In genomic region chr6:3258720-3259490, GRCh38 we compare ENCODE assay signal across 1 cellular context.
TF ChIP-seq lines count a peak whose summit lies in the region.

Gene PSMG4 (plus strand): TSS chr6:3258947. CDS start chr6:3259023, 76 bp downstream.

TF ChIP-seq in HepG2, 621 proteins besides CTCF, POLR2A, EP300 and RAD21 (continued from another document and continues in another):
- TF ChIP-seq, protein P1, sequence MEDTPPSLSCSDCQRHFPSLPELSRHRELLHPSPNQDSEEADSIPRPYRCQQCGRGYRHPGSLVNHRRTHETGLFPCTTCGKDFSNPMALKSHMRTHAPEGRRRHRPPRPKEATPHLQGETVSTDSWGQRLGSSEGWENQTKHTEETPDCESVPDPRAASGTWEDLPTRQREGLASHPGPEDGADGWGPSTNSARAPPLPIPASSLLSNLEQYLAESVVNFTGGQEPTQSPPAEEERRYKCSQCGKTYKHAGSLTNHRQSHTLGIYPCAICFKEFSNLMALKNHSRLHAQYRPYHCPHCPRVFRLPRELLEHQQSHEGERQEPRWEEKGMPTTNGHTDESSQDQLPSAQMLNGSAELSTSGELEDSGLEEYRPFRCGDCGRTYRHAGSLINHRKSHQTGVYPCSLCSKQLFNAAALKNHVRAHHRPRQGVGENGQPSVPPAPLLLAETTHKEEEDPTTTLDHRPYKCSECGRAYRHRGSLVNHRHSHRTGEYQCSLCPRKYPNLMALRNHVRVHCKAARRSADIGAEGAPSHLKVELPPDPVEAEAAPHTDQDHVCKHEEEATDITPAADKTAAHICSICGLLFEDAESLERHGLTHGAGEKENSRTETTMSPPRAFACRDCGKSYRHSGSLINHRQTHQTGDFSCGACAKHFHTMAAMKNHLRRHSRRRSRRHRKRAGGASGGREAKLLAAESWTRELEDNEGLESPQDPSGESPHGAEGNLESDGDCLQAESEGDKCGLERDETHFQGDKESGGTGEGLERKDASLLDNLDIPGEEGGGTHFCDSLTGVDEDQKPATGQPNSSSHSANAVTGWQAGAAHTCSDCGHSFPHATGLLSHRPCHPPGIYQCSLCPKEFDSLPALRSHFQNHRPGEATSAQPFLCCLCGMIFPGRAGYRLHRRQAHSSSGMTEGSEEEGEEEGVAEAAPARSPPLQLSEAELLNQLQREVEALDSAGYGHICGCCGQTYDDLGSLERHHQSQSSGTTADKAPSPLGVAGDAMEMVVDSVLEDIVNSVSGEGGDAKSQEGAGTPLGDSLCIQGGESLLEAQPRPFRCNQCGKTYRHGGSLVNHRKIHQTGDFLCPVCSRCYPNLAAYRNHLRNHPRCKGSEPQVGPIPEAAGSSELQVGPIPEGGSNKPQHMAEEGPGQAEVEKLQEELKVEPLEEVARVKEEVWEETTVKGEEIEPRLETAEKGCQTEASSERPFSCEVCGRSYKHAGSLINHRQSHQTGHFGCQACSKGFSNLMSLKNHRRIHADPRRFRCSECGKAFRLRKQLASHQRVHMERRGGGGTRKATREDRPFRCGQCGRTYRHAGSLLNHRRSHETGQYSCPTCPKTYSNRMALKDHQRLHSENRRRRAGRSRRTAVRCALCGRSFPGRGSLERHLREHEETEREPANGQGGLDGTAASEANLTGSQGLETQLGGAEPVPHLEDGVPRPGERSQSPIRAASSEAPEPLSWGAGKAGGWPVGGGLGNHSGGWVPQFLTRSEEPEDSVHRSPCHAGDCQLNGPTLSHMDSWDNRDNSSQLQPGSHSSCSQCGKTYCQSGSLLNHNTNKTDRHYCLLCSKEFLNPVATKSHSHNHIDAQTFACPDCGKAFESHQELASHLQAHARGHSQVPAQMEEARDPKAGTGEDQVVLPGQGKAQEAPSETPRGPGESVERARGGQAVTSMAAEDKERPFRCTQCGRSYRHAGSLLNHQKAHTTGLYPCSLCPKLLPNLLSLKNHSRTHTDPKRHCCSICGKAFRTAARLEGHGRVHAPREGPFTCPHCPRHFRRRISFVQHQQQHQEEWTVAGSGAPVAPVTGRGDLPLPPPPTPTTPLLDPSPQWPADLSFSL (CRISPR knock-in tag; IDR thresholded peaks at IDR 0.05): no peak
- peak; percentile 91 for TF ChIP-seq ZNF205 (CRISPR knock-in tag; IDR thresholded peaks at IDR 0.05)
- TF ChIP-seq GLMP (CRISPR knock-in tag; IDR thresholded peaks at IDR 0.05; ENCODE audit: borderline replicate concordance): peak; percentile 49; the same call in 1 of the 2 replicates
- TF ChIP-seq XBP1 (CRISPR knock-in tag; IDR thresholded peaks at IDR 0.05): 0 out of 2 replicates have a peak, but pooled peaks have one; percentile 39
- TF ChIP-seq HNRNPK (IDR thresholded peaks at IDR 0.05; ENCODE audit: low read depth, low read length, poor library complexity, severe bottlenecking): peak; percentile 93
- TF ChIP-seq, protein P2, sequence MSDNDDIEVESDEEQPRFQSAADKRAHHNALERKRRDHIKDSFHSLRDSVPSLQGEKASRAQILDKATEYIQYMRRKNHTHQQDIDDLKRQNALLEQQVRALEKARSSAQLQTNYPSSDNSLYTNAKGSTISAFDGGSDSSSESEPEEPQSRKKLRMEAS (IDR thresholded peaks at IDR 0.05): peak; percentile 97
- peak; percentile 17; the same call in 1 of the 2 replicates for TF ChIP-seq TEAD2 (CRISPR knock-in tag; IDR thresholded peaks at IDR 0.05)
- peak; percentile 95 for TF ChIP-seq ARID4A (CRISPR knock-in tag; IDR thresholded peaks at IDR 0.05; ENCODE audit: borderline replicate concordance)
- no peak for TF ChIP-seq SNAPC4 (CRISPR knock-in tag; IDR thresholded peaks at IDR 0.05)
- TF ChIP-seq SMAD1 (CRISPR knock-in tag; IDR thresholded peaks at IDR 0.05; ENCODE audit: borderline replicate concordance, low read depth): peak; percentile 80; the same call in 1 of the 2 replicates
- TF ChIP-seq, protein P3, sequence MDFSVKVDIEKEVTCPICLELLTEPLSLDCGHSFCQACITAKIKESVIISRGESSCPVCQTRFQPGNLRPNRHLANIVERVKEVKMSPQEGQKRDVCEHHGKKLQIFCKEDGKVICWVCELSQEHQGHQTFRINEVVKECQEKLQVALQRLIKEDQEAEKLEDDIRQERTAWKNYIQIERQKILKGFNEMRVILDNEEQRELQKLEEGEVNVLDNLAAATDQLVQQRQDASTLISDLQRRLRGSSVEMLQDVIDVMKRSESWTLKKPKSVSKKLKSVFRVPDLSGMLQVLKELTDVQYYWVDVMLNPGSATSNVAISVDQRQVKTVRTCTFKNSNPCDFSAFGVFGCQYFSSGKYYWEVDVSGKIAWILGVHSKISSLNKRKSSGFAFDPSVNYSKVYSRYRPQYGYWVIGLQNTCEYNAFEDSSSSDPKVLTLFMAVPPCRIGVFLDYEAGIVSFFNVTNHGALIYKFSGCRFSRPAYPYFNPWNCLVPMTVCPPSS (IDR thresholded peaks at IDR 0.05): no peak
- TF ChIP-seq ZNF652 (CRISPR knock-in tag; IDR thresholded peaks at IDR 0.05; ENCODE audit: borderline replicate concordance, low read depth): no peak
- peak; percentile 88 for TF ChIP-seq RFXANK (CRISPR knock-in tag; IDR thresholded peaks at IDR 0.05)
- no peak; the same call in 1 of the 2 replicates for TF ChIP-seq HMG20A (CRISPR knock-in tag; IDR thresholded peaks at IDR 0.05; ENCODE audit: borderline replicate concordance)
- no peak for TF ChIP-seq ZNF3 (CRISPR knock-in tag; IDR thresholded peaks at IDR 0.05)
- TF ChIP-seq ZKSCAN8 (CRISPR knock-in tag; IDR thresholded peaks at IDR 0.05; ENCODE audit: borderline replicate concordance): peak; percentile 74; the same call in 1 of the 2 replicates
- TF ChIP-seq ZNF670 (CRISPR knock-in tag; IDR thresholded peaks at IDR 0.05; ENCODE audit: borderline replicate concordance): no peak
- no peak for TF ChIP-seq PRMT3 (CRISPR knock-in tag; IDR thresholded peaks at IDR 0.05; ENCODE audit: borderline replicate concordance, low read depth)
- peak; percentile 60; the same call in 1 of the 2 replicates for TF ChIP-seq ATF3 (CRISPR knock-in tag; IDR thresholded peaks at IDR 0.05)
- TF ChIP-seq, protein P4, sequence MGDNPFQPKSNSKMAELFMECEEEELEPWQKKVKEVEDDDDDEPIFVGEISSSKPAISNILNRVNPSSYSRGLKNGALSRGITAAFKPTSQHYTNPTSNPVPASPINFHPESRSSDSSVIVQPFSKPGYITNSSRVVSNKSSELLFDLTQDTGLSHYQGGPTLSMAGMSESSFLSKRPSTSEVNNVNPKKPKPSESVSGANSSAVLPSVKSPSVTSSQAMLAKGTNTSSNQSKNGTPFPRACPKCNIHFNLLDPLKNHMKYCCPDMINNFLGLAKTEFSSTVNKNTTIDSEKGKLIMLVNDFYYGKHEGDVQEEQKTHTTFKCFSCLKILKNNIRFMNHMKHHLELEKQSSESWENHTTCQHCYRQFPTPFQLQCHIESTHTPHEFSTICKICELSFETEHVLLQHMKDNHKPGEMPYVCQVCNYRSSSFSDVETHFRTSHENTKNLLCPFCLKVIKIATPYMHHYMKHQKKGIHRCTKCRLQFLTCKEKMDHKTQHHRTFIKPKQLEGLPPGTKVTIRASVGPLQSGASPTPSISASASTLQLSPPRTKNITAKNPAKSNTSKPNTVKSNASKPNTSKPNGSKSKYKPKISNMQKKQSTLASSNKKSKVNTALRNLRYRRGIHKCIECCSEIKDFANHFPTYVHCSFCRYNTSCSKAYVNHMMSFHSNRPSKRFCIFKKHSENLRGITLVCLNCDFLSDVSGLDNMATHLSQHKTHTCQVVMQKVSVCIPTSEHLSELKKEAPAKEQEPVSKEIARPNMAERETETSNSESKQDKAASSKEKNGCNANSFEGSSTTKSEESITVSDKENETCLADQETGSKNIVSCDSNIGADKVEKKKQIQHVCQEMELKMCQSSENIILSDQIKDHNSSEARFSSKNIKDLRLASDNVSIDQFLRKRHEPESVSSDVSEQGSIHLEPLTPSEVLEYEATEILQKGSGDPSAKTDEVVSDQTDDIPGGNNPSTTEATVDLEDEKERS (CRISPR knock-in tag; IDR thresholded peaks at IDR 0.05): peak; percentile 82
- peak; percentile 96 for TF ChIP-seq CCDC6 (CRISPR knock-in tag; IDR thresholded peaks at IDR 0.05)
- TF ChIP-seq, protein P5, sequence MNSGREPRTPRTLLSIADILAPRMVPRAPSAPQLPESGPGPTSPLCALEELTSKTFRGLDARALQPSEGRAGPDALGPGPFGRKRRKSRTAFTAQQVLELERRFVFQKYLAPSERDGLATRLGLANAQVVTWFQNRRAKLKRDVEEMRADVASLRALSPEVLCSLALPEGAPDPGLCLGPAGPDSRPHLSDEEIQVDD (CRISPR knock-in tag; IDR thresholded peaks at IDR 0.05; ENCODE audit: borderline replicate concordance): peak; percentile 70; the same call in 1 of the 2 replicates
- TF ChIP-seq POGZ (CRISPR knock-in tag; IDR thresholded peaks at IDR 0.05): peak; percentile 82
- peak; percentile 93 for TF ChIP-seq MTA1 (CRISPR knock-in tag; IDR thresholded peaks at IDR 0.05; ENCODE audit: borderline replicate concordance)
- no peak for TF ChIP-seq ZNF672 (CRISPR knock-in tag; IDR thresholded peaks at IDR 0.05)
- no peak for TF ChIP-seq ZNF562 (CRISPR knock-in tag; IDR thresholded peaks at IDR 0.05; ENCODE audit: borderline replicate concordance)
- TF ChIP-seq ATM (IDR thresholded peaks at IDR 0.05; ENCODE audit: borderline replicate concordance): no peak
- TF ChIP-seq ZBTB25 (CRISPR knock-in tag; IDR thresholded peaks at IDR 0.05): peak; percentile 79; the same call in 1 of the 2 replicates
- no peak for TF ChIP-seq DDIT3 (CRISPR knock-in tag; IDR thresholded peaks at IDR 0.05)
